10 cellular contexts compared by ENCODE assay signal in genomic region chr14:32350020-32350419, GRCh38. TPM values are rescaled to one million over a fixed set of nuclear protein-coding genes. Genes with fewer than 3 reads are reported as not detected.
DNase-seq lines count a peak whose midpoint lies in the region; ATAC-seq, FAIRE-seq and TF ChIP-seq lines count a peak whose summit lies in the region.
"Had no signal": no experiment of that assay in that cellular context is flagged by ENCODE, and none has a peak within 500 bp of the region (broad histone marks: within the 10 kb centered on the region; RNA-seq: fewer than 3 reads in every experiment).

No MANE protein-coding gene starts in this region.

- no TSS peak for BruUV-seq in GM12878 (replicated peaks; lab: Mats Ljungman, UMichigan)

- ATAC-seq in GM18909 (IDR thresholded peaks at IDR 0.05; ENCODE audit: poor library complexity, unreplicated experiment) (peak; percentile 99), GM21619 (IDR thresholded peaks at IDR 0.05; ENCODE audit: unreplicated experiment) (peak; percentile 97), HG03139 (IDR thresholded peaks at IDR 0.05; ENCODE audit: unreplicated experiment) (peak; percentile 96), GM12878 (peak; percentile 99), gastrocnemius medialis (no peak)

- TF ChIP-seq CTCF in GM12878 (IDR thresholded peaks at IDR 0.05 in 2 of 3, conservative IDR thresholded peaks at IDR 0.05 in 1 of 3; ENCODE audit: control insufficient read depth in 2 of 3, extremely low read depth in 1 of 3, insufficient read depth in 1 of 3, low read depth in 3 of 3, low read length in 3 of 3) (no peak), gastrocnemius medialis (IDR thresholded peaks at IDR 0.05 in 4 of 5, conservative IDR thresholded peaks at IDR 0.05 in 1 of 5) (no peak), breast epithelium (IDR thresholded peaks at IDR 0.05) (no peak)

- POLR2A ChIA-PET in GM12878 (lab: Charles Lee) = no interaction called here

- H3K27me3 ChIP-seq in GM12878 (replicated peaks in 1 of 2; ENCODE audit: control insufficient read depth in 2 of 2, insufficient read depth in 2 of 2, low read length in 1 of 2) (no peaks in the 10 kb centered on the region), gastrocnemius medialis (no peaks in the 10 kb centered on the region), breast epithelium (no peaks in the 10 kb centered on the region)

- no peaks in the 10 kb centered on the region for H3K79me2 ChIP-seq in GM12878 (ENCODE audit: control insufficient read depth, insufficient read depth, low read length)

- peak in 1 of 2 experiments; percentile 66; a peak in 1 of 4 replicates for TF ChIP-seq EP300 in GM12878 (IDR thresholded peaks at IDR 0.05; ENCODE audit: borderline replicate concordance in 1 of 2, control insufficient read depth in 1 of 2, low read depth in 2 of 2, low read length in 2 of 2)

- H3K27ac ChIP-seq in GM12878 (ENCODE audit: control insufficient read depth, insufficient read depth) (no peak overlapping the region), gastrocnemius medialis (no peak overlapping the region), breast epithelium (no peak overlapping the region)

- peak; percentile 17 for DNase-seq in GM12878 (ENCODE audit: low read depth, low spot score)
- no peak for DNase-seq in gastrocnemius medialis
- no peak for DNase-seq in breast epithelium (ENCODE audit: low spot score in 2 of 2)
- no peak for DNase-seq in T-helper 1 cell
- DNase-seq in OCI-M2 (lab: John Stamatoyannopoulos, UW; ENCODE audit: unreplicated experiment) = no peak
- DNase-seq: cerebellar nuclear complex, mesenchymal stem cell had no signal

- no peak overlapping the region for H2AFZ ChIP-seq in GM12878 (ENCODE audit: control insufficient read depth, low read depth, low read length)

- in situ Hi-C loops in GM12878 (cut with MboI) (no loop called here), gastrocnemius medialis (cut with MboI; ENCODE audit: low sequenced_read_pairs in 4 of 4) (no loop called here)

- intact Hi-C loops in GM12878 (cut with micrococcal nuclease; ENCODE audit: unreplicated experiment) = no loop called here
- intact Hi-C loops in gastrocnemius medialis (cut with DNase I; ENCODE audit: low total_unique reads) = no loop called here
- intact Hi-C loops in breast epithelium (cut with DNase I; ENCODE audit: low total_unique reads) = no loop called here

- no peak overlapping the region for H3K9ac ChIP-seq in GM12878 (ENCODE audit: control insufficient read depth, insufficient read depth, low read length)

- H3K4me3 ChIP-seq in GM12878 (no peak overlapping the region), gastrocnemius medialis (no peak overlapping the region), breast epithelium (no peak overlapping the region)

- no peak overlapping the region for H3K4me2 ChIP-seq in GM12878 (ENCODE audit: control insufficient read depth, insufficient read depth)

- SMC1A ChIA-PET in GM12878 (lab: Charles Lee; ENCODE audit: uncharacterized antibody, unreplicated experiment) = interaction anchor here (1.0 to 1.7 kb wide), 3 partner anchors 8 to 91 kb away, joined by 3 to 5 read pairs (median 4); no protein-coding TSS in a partner anchor

- H3K9me3 ChIP-seq in GM12878 (replicated peaks; ENCODE audit: control insufficient read depth, insufficient read depth, low read length) = no peaks in the 10 kb centered on the region
- no peaks in the 10 kb centered on the region for H3K9me3 ChIP-seq in gastrocnemius medialis
- no peaks in the 10 kb centered on the region for H3K9me3 ChIP-seq in breast epithelium

- 0% methylated on average over 1 of the region's 1 CpG for WGBS in GM12878 (ENCODE audit: insufficient coverage, insufficient replicate concordance, low lambda C conversion rate, missing lambda C conversion rate)

- no peaks in the 10 kb centered on the region for H3K4me1 ChIP-seq in GM12878 (ENCODE audit: control insufficient read depth, insufficient read depth, low read length)
- no peaks in the 10 kb centered on the region for H3K4me1 ChIP-seq in gastrocnemius medialis
- no peaks in the 10 kb centered on the region for H3K4me1 ChIP-seq in breast epithelium

- no peaks in the 10 kb centered on the region for H3K36me3 ChIP-seq in GM12878 (ENCODE audit: control insufficient read depth in 2 of 2, insufficient read depth in 2 of 2, low read length in 1 of 2)
- no peaks in the 10 kb centered on the region for H3K36me3 ChIP-seq in gastrocnemius medialis
- no peaks in the 10 kb centered on the region for H3K36me3 ChIP-seq in breast epithelium

- CTCF ChIA-PET in GM12878 (lab: Yijun Ruan, JAX) = interaction anchor here (1.0 to 1.2 kb wide), 2 partner anchors 10 to 11 kb away, joined by 3 read pairs; no protein-coding TSS in a partner anchor

- no peak for TF ChIP-seq RAD21 in GM12878 (IDR thresholded peaks at IDR 0.05; ENCODE audit: insufficient read depth, low read depth, low read length)

- FAIRE-seq in GM12878 (lab: Jason Lieb, UNC) = no peak

- RAD21 ChIA-PET in GM12878 (lab: Charles Lee; ENCODE audit: unreplicated experiment) = interaction anchor here (0.9 to 1.2 kb wide), 2 partner anchors 22 to 30 kb away, joined by 3 read pairs; no protein-coding TSS in a partner anchor

- H4K20me1 ChIP-seq in GM12878 (ENCODE audit: control insufficient read depth, insufficient read depth) = no peaks in the 10 kb centered on the region

- no peak for TF ChIP-seq POLR2A in GM12878 (IDR thresholded peaks at IDR 0.05; ENCODE audit: low read depth, low read length)
- TF ChIP-seq POLR2A in gastrocnemius medialis (IDR thresholded peaks at IDR 0.05) = no peak
- TF ChIP-seq POLR2A in breast epithelium (IDR thresholded peaks at IDR 0.05) = no peak

TF ChIP-seq in GM12878, 131 proteins besides CTCF, POLR2A, EP300 and RAD21 (continues in another document):
- TF ChIP-seq CBX3 (IDR thresholded peaks at IDR 0.05; ENCODE audit: borderline replicate concordance, low read depth) (no peak), DPF2 (IDR thresholded peaks at IDR 0.05) (peak; percentile 69), ZNF24 (IDR thresholded peaks at IDR 0.05) (no peak), IKZF2 (IDR thresholded peaks at IDR 0.05) (0 out of 4 replicates have a peak, but pooled peaks of 1 of the 2 experiments have one; percentile 36), NFIC (IDR thresholded peaks at IDR 0.05; ENCODE audit: low read depth, low read length) (peak; percentile 29; the same call in 1 of the 2 replicates), TCF12 (IDR thresholded peaks at IDR 0.05; ENCODE audit: low read depth, low read length) (no peak), ZNF687 (IDR thresholded peaks at IDR 0.05) (no peak)

RNA-seq across cellular contexts. Expression of gene AKAP6, which starts 20.9 kb away (rescaled TPM):
- 12.9 and 14.3 TPM in 2 replicates for total RNA-seq in GM12878 (2013; cell fraction: nucleolus; rRNA removed)
- 4.9 and 6.6 TPM in 2 replicates for total RNA-seq in GM12878 (2014; rRNA removed)
- 4.7 and 5.7 TPM in 2 replicates for total RNA-seq in GM12878 (2014; rRNA removed; fragmentation: Illumina TruSeq; extraction: Trizol)
- total RNA-seq in GM12878 (2021) = 5.3 and 5.9 TPM in 2 replicates
- 1.2 TPM for polyA plus RNA-seq in GM12878 (2011; ENCODE audit: low read depth)
- 2.2 and 2.4 TPM in 2 replicates for polyA plus RNA-seq in GM12878 (2011; rRNA removed)
- 0.82 and 1.7 TPM in 2 replicates for polyA plus RNA-seq in GM12878 (2011; cell fraction: cytosol; rRNA removed)
- 2.8 and 4.0 TPM in 2 replicates for polyA plus RNA-seq in GM12878 (2011; cell fraction: nucleus; rRNA removed)
- polyA plus RNA-seq in GM12878 (2012) = 2.1 TPM in 2 replicates
- 2.6 and 3.0 TPM in 2 replicates for polyA plus RNA-seq in GM12878 (2014; fragmentation: Illumina TruSeq; extraction: Trizol)
- polyA plus RNA-seq in GM12878 (2014; fragmentation: Nextera tagmentation; extraction: Ambion mirVana) = 1 to 10 TPM in 1 of 2 experiments, under 1 TPM in 1; 0.35 to 2.0 TPM
- polyA plus RNA-seq in GM12878 (2014; rRNA removed) = 1.2 and 1.5 TPM in 2 replicates
- 1 to 10 TPM; 1.0 to 1.2 TPM for polyA plus RNA-seq in GM12878 (2016; fragmentation: Nextera tagmentation; extraction: Ambion mirVana)
- polyA minus RNA-seq in GM12878 (2011; rRNA and poly(A)+ RNA removed) = 10.9 and 18.8 TPM in 2 replicates
- 1.5 and 2.9 TPM in 2 replicates for polyA minus RNA-seq in GM12878 (2011; cell fraction: cytosol; rRNA and poly(A)+ RNA removed)
- polyA minus RNA-seq in GM12878 (2011; cell fraction: nucleus; rRNA and poly(A)+ RNA removed) = 15.8 and 24.0 TPM in 2 replicates
- 10 to 100 TPM; 23.2 to 59.2 (median 32.1) TPM for total RNA-seq in gastrocnemius medialis
- total RNA-seq in breast epithelium = 1 to 10 TPM; 1.1 to 9.1 (median 4.6) TPM

Comparison
In these comparisons a context has a peak if more than half of its experiments do, and no peak if none do; other contexts are left out.
1. ATAC-seq: peak in GM18909 (single experiment), GM21619 (single experiment), HG03139 (single experiment) and GM12878 (single experiment); none in gastrocnemius medialis (0 of 2).